In genomic region chr7:155342313-155342712, GRCh38 we compare ENCODE assay signal across 28 cellular contexts.
"Had no signal": no experiment of that assay in that cellular context is flagged by ENCODE, and none has a peak within 500 bp of the region (broad histone marks: within the 10 kb centered on the region; RNA-seq: fewer than 3 reads in every experiment).

No MANE protein-coding gene starts in this region.

- ATAC-seq: activated CD8-positive, alpha-beta T cell treated with anti-CD3 and anti-CD28 coated beads for 36 hours; activated naive CD4-positive, alpha-beta T cell treated with anti-CD3 and anti-CD28 coated beads, Interleukin-2, amount 50 U/mL, for 72 hours; activated T-cell treated with anti-CD3 and anti-CD28 coated beads, Interleukin-2, amount 50 U/mL, for 72 hours; effector memory CD8-positive, alpha-beta T cell; gastroesophageal sphincter; left colon; naive thymus-derived CD8-positive, alpha-beta T cell; stimulated activated naive B cell treated with anti-CD40 and anti-IgM and Interleukin-4, amounts not matched to agents 10 μg/mL and 1 μg/mL and 100 μg/mL, for 72 hours had no signal

- H3K27me3 ChIP-seq: colonic mucosa, hepatocyte, ovary had no signal

- H3K36me3 ChIP-seq: colonic mucosa, gastroesophageal sphincter, neutrophil, ovary, suprapubic skin, tibial nerve had no signal

- H3K4me3 ChIP-seq: colonic mucosa, dorsolateral prefrontal cortex, gastroesophageal sphincter, hepatocyte, ovary, smooth muscle cell, suprapubic skin, tibial nerve had no signal

- DNase-seq: activated B cell treated with CpG ODN at 0.5 μM for 24 hours; activated CD4-positive, alpha-beta T cell treated with anti-CD3 and anti-CD28 coated beads, Interleukin-2, amount 50 U/mL, for 1 hour; activated CD8-positive, alpha-beta T cell treated with anti-CD3 and anti-CD28 coated beads for 36 hours; activated naive CD4-positive, alpha-beta T cell; activated T-cell treated with anti-CD3 and anti-CD28 coated beads for 4 hours; activated T-cell treated with anti-CD3 and anti-CD28 coated beads, Interleukin-2, amount 50 U/mL, for 72 hours; anterior cingulate cortex; cerebellar nuclear complex; colonic mucosa; dorsolateral prefrontal cortex; effector memory CD8-positive, alpha-beta T cell; kidney; left colon; ovary; retina; stimulated activated CD4-positive, alpha-beta T cell treated with anti-CD3 and anti-CD28 coated beads, Interleukin-1b, Interleukin-23, amount 100 ng/mL, for 48 hours; stimulated activated CD4-positive, alpha-beta T cell treated with anti-CD3 and anti-CD28 coated beads, Interleukin-4, amount 100 ng/mL, for 4 hours; stimulated activated naive B cell treated with anti-CD40 and anti-IgM and Interleukin-4, amounts not matched to agents 10 μg/mL and 1 μg/mL and 100 μg/mL, for 72 hours; SW 1271; T1000 had no signal

- H3K9me3 ChIP-seq: colonic mucosa, gastroesophageal sphincter, neutrophil, ovary, suprapubic skin, tibial nerve had no signal

- H3K4me1 ChIP-seq: colonic mucosa had no signal

- H3K27ac ChIP-seq: colonic mucosa, dorsolateral prefrontal cortex, gastroesophageal sphincter, hepatocyte, neutrophil, ovary, suprapubic skin, tibial nerve had no signal

- H3K4me2 ChIP-seq: hepatocyte, smooth muscle cell had no signal

- H2AFZ ChIP-seq: hepatocyte had no signal

- H3K79me2 ChIP-seq: hepatocyte had no signal
